In genomic region chr1:227244339-227245118, GRCh38 we compare ENCODE assay signal across 24 cellular contexts.
DNase-seq lines count a peak whose midpoint lies in the region; ATAC-seq and TF ChIP-seq lines count a peak whose summit lies in the region.
"Had no signal": no experiment of that assay in that cellular context is flagged by ENCODE, and none has a peak within 500 bp of the region (broad histone marks: within the 10 kb centered on the region; RNA-seq: fewer than 3 reads in every experiment).

No MANE protein-coding gene starts in this region.

- peaks cover 6% of the 10 kb centered on the region; the same call in 1 of the 3 replicates for H3K36me3 Mint-ChIP-seq in GM23338 (ENCODE audit: low read depth)
- H3K36me3 Mint-ChIP-seq in nephron (ENCODE audit: low read depth), result peaks cover 32% of the 10 kb centered on the region
- H3K36me3 Mint-ChIP-seq: naive B cell; stimulated activated naive B cell treated with anti-CD40 and anti-IgM and Interleukin-4, amounts not matched to agents 10 μg/mL and 1 μg/mL and 100 μg/mL, for 72 hours had no signal

- H3K27ac Mint-ChIP-seq in GM23338, result 0 out of 2 replicates have a peak overlapping the region, but pooled peaks have one; percentile 15
- peak overlapping the region; percentile 26 to 61 (median 29) for H3K27ac Mint-ChIP-seq in nephron
- H3K27ac Mint-ChIP-seq: naive B cell; stimulated activated naive B cell treated with anti-CD40 and anti-IgM and Interleukin-4, amounts not matched to agents 10 μg/mL and 1 μg/mL and 100 μg/mL, for 72 hours had no signal

- H3K9me3 Mint-ChIP-seq in GM23338 (no peaks in the 10 kb centered on the region), nephron (peaks cover 10% of the 10 kb centered on the region)

- ATAC-seq in GM23338 (peak; percentile 71), left ventricle myocardium superior (peak; percentile 24), HG02798 (IDR thresholded peaks at IDR 0.05; ENCODE audit: poor library complexity, unreplicated experiment) (no peak)
- ATAC-seq: stimulated activated naive B cell treated with anti-CD40 and anti-IgM and Interleukin-4, amounts not matched to agents 10 μg/mL and 1 μg/mL and 100 μg/mL, for 72 hours had no signal

- H3K4me3 Mint-ChIP-seq in GM23338 (no peak overlapping the region), nephron (no peak overlapping the region)
- H3K4me3 Mint-ChIP-seq: naive B cell; stimulated activated naive B cell treated with anti-CD40 and anti-IgM and Interleukin-4, amounts not matched to agents 10 μg/mL and 1 μg/mL and 100 μg/mL, for 72 hours had no signal

- H3K27ac ChIP-seq in GM23338 (ENCODE audit: low read depth), result no peak overlapping the region
- H3K27ac ChIP-seq: BLaER1, brain microvascular endothelial cell, colonic mucosa, testis had no signal

- H3K4me3 ChIP-seq in GM23338 (no peak overlapping the region), adipocyte (ENCODE audit: low read length) (peak overlapping the region; percentile 28)
- H3K4me3 ChIP-seq: BLaER1, colonic mucosa, testis had no signal

- H3K27me3 Mint-ChIP-seq in GM23338 (ENCODE audit: insufficient read depth, low read depth, poor library complexity) (peaks cover 7% of the 10 kb centered on the region), nephron (ENCODE audit: low read depth) (peaks cover 3% of the 10 kb centered on the region)

- intact Hi-C loops in left ventricle myocardium superior (cut with micrococcal nuclease), result no loop called here

- no peaks in the 10 kb centered on the region for H3K9me2 ChIP-seq in GM23338 (ENCODE audit: insufficient read depth)

- no peak overlapping the region for H2AFZ ChIP-seq in GM23338

- no peaks in the 10 kb centered on the region for H3K9me3 ChIP-seq in adipocyte (ENCODE audit: control insufficient read depth, low read length)
- H3K9me3 ChIP-seq: colonic mucosa, testis had no signal

- H3K36me3 ChIP-seq in GM23338 (ENCODE audit: insufficient read depth) (no peaks in the 10 kb centered on the region), adipocyte (ENCODE audit: control insufficient read depth, insufficient read depth, low read length, severe bottlenecking) (no peaks in the 10 kb centered on the region)
- H3K36me3 ChIP-seq: brain microvascular endothelial cell, colonic mucosa had no signal

- H3K4me1 Mint-ChIP-seq in GM23338 (peaks cover 19% of the 10 kb centered on the region; the same call in 2 of the 3 replicates), nephron (peaks cover 20% of the 10 kb centered on the region)
- H3K4me1 Mint-ChIP-seq: naive B cell; stimulated activated naive B cell treated with anti-CD40 and anti-IgM and Interleukin-4, amounts not matched to agents 10 μg/mL and 1 μg/mL and 100 μg/mL, for 72 hours had no signal

- no peaks in the 10 kb centered on the region for H3F3A ChIP-seq in GM23338 (replicated peaks; ENCODE audit: low read depth)

- TF ChIP-seq CTCF in GM23338 (conservative IDR thresholded peaks at IDR 0.05; ENCODE audit: low read depth in 2 of 2) (no peak), nephron (IDR thresholded peaks at IDR 0.05; ENCODE audit: unreplicated experiment in 3 of 3) (no peak)

- no peak for DNase-seq in GM23338 (ENCODE audit: low spot score)
- no peak for DNase-seq in adipocyte (ENCODE audit: low read depth)
- DNase-seq in left ventricle myocardium superior, result no peak
- no peak for DNase-seq in NCI-H1048 (lab: John Stamatoyannopoulos, UW)
- no peak for DNase-seq in NAMALWA (ENCODE audit: low spot score)
- no peak for DNase-seq in putamen (ENCODE audit: low spot score)
- DNase-seq: activated CD4-positive, alpha-beta T cell treated with anti-CD3 and anti-CD28 coated beads for 1 hour; activated gamma-delta T cell; brain microvascular endothelial cell; colonic mucosa; DND-41; left cardiac atrium; naive B cell; NCI-H1417; NCI-H2081 treated with DMSO at 0.1 percent for 48 hours; NCI-H446; stimulated activated CD4-positive, alpha-beta T cell treated with anti-CD3 and anti-CD28 coated beads, Interleukin-12 subunit alpha, Interleukin-12 subunit beta, amount 100 ng/mL, for 4 hours; stimulated activated CD4-positive, alpha-beta T cell treated with anti-CD3 and anti-CD28 coated beads, Interleukin-4, amount 100 ng/mL, for 24 hours; stimulated activated naive B cell treated with anti-CD40 and anti-IgM and Interleukin-4, amounts not matched to agents 10 μg/mL and 1 μg/mL and 100 μg/mL, for 72 hours; SW 1271; testis had no signal

- no peaks in the 10 kb centered on the region; the same call in 1 of the 2 replicates for H4K20me1 ChIP-seq in GM23338 (replicated peaks; ENCODE audit: insufficient read depth)
- H4K20me1 ChIP-seq: BLaER1 had no signal

- no peak overlapping the region for H3K4me2 ChIP-seq in GM23338
- H3K4me2 ChIP-seq: BLaER1 had no signal

- H3K27me3 ChIP-seq in GM23338 (ENCODE audit: insufficient read depth) (no peaks in the 10 kb centered on the region), adipocyte (replicated peaks; ENCODE audit: control insufficient read depth, insufficient read depth, low read length) (no peaks in the 10 kb centered on the region)
- H3K27me3 ChIP-seq: BLaER1, brain microvascular endothelial cell, colonic mucosa, testis had no signal

- H3K4me1 ChIP-seq in GM23338 (ENCODE audit: insufficient read depth), result no peaks in the 10 kb centered on the region
- peaks cover 39% of the 10 kb centered on the region for H3K4me1 ChIP-seq in adipocyte (ENCODE audit: control insufficient read depth, insufficient read depth, low read length)
- H3K4me1 ChIP-seq: BLaER1, colonic mucosa, testis had no signal

- H3K9ac ChIP-seq in adipocyte (ENCODE audit: low read length), result peak overlapping the region; percentile 1
- H3K9ac ChIP-seq: BLaER1 had no signal

- peaks cover 85% of the 10 kb centered on the region for H3K79me2 ChIP-seq in GM23338 (replicated peaks; ENCODE audit: insufficient read depth)

TF ChIP-seq in GM23338, 12 proteins besides CTCF, POLR2A, EP300 and RAD21:
- TF ChIP-seq POLR2AphosphoS5 (IDR thresholded peaks at IDR 0.05; ENCODE audit: low read depth), result no peak
- no peak for TF ChIP-seq NANOG (IDR thresholded peaks at IDR 0.05; ENCODE audit: borderline replicate concordance)
- TF ChIP-seq STAT1 (IDR thresholded peaks at IDR 0.05; ENCODE audit: unreplicated experiment), result no peak
- no peak for TF ChIP-seq EZH2phosphoT487 (IDR thresholded peaks at IDR 0.05; ENCODE audit: unreplicated experiment)
TF ChIP-seq in GM23338: peak in this region for 0.
